Comparison of ENCODE assay signal across 20 cellular contexts in genomic region chr10:72794260-72794659, GRCh38.
DNase-seq lines count a peak whose midpoint lies in the region; ATAC-seq, FAIRE-seq and TF ChIP-seq lines count a peak whose summit lies in the region.
"Had no signal": no experiment of that assay in that cellular context is flagged by ENCODE, and none has a peak within 500 bp of the region (broad histone marks: within the 10 kb centered on the region; RNA-seq: fewer than 3 reads in every experiment).

No MANE protein-coding gene starts in this region.

- H3K9me3 ChIP-seq in A549 (no peaks in the 10 kb centered on the region), H9 (ENCODE audit: control insufficient read depth, low read depth, low read length) (no peaks in the 10 kb centered on the region), trophoblast cell (ENCODE audit: insufficient read depth, low read depth, low read length) (no peaks in the 10 kb centered on the region)
- H3K9me3 ChIP-seq: left lung, tibial artery had no signal

- no peak overlapping the region for H2BK15ac ChIP-seq in H9 (ENCODE audit: low read depth, low read length)

- H3K79me1 ChIP-seq in H9 (ENCODE audit: insufficient read depth, low read depth, low read length, poor library complexity, severe bottlenecking), result no peaks in the 10 kb centered on the region
- H3K79me1 ChIP-seq in trophoblast cell (ENCODE audit: low read length), result peaks cover 3% of the 10 kb centered on the region

- H3K27ac ChIP-seq in A549 (peak overlapping the region; percentile 61 to 62), H9 (ENCODE audit: insufficient read length, low read depth, low read length) (peak overlapping the region; percentile 65), trophoblast cell (ENCODE audit: low read depth, low read length) (no peak overlapping the region)
- H3K27ac ChIP-seq: epithelial cell of prostate, left lung had no signal

- H4K20me1 ChIP-seq in H9 (ENCODE audit: control insufficient read depth, insufficient read depth, insufficient read length), result no peaks in the 10 kb centered on the region

- H3K18ac ChIP-seq in H9 (ENCODE audit: insufficient read length, low read depth, low read length) (no peak overlapping the region), trophoblast cell (ENCODE audit: low read length) (no peak overlapping the region)

- H3K4me1 ChIP-seq in A549 (peaks cover 52% of the 10 kb centered on the region), H9 (ENCODE audit: insufficient read depth, low read length) (peaks cover 9% of the 10 kb centered on the region; the same call in 1 of the 2 replicates), trophoblast cell (ENCODE audit: control insufficient read depth in 1 of 2, insufficient read depth in 2 of 2, low read length in 2 of 2) (peaks cover 0 to 2% of the 10 kb centered on the region in 2 experiments)

- H3T11ph ChIP-seq in H9 (ENCODE audit: low read length), result no peak overlapping the region

- FAIRE-seq in A549 (lab: Jason Lieb, UNC), result peak; percentile 43

- H3K9me3 Mint-ChIP-seq in H9 (no peaks in the 10 kb centered on the region), WTC11 (no peaks in the 10 kb centered on the region)
- H3K9me3 Mint-ChIP-seq: activated naive CD8-positive, alpha-beta T cell treated with anti-CD3 and anti-CD28 coated beads, Interleukin-2, amount 10 ng/mL, durations not matched to agents 7 days and 5 days; natural killer cell had no signal

- no peaks in the 10 kb centered on the region for H3K27me3 Mint-ChIP-seq in H9 (ENCODE audit: low read depth)
- H3K27me3 Mint-ChIP-seq in WTC11 (ENCODE audit: low read depth), result no peaks in the 10 kb centered on the region
- H3K27me3 Mint-ChIP-seq: activated naive CD8-positive, alpha-beta T cell treated with anti-CD3 and anti-CD28 coated beads, Interleukin-2, amount 10 ng/mL, durations not matched to agents 7 days and 5 days had no signal

- no peaks in the 10 kb centered on the region for H3K23me2 ChIP-seq in H9 (ENCODE audit: insufficient read length, low read depth, low read length, poor library complexity, severe bottlenecking)

- CTCF ChIA-PET in A549 (lab: Yijun Ruan, JAX) (no interaction called here), WTC11 (lab: Charles Lee) (interaction anchor here (1.6 kb wide), 1 partner anchor 40 kb away, joined by 7 read pairs; no protein-coding TSS in a partner anchor)

- H2AFZ ChIP-seq in H9 (ENCODE audit: low read length) (no peak overlapping the region), trophoblast cell (ENCODE audit: insufficient read depth, low read length, poor library complexity) (no peak overlapping the region)

- H3K4me2 ChIP-seq in A549, result peak overlapping the region; percentile 36
- no peak overlapping the region for H3K4me2 ChIP-seq in H9 (ENCODE audit: insufficient read depth, insufficient read length, low read length)
- H3K4me2 ChIP-seq in trophoblast cell (ENCODE audit: low read length), result no peak overlapping the region

- H3K79me2 ChIP-seq in H9 (ENCODE audit: insufficient read depth, low read length), result no peaks in the 10 kb centered on the region; the same call in 1 of the 2 replicates
- no peaks in the 10 kb centered on the region for H3K79me2 ChIP-seq in trophoblast cell (ENCODE audit: control insufficient read depth, insufficient read depth, low read length, poor library complexity)

- H3K36me3 Mint-ChIP-seq in H9 (ENCODE audit: insufficient read depth in 1 of 3, low read depth in 3 of 3) (peaks cover 0 to 5% (median 0%) of the 10 kb centered on the region in 3 experiments; a peak in 2 of 7 replicates), WTC11 (no peaks in the 10 kb centered on the region)
- H3K36me3 Mint-ChIP-seq: natural killer cell had no signal

- no peak overlapping the region for H3K9ac ChIP-seq in H9 (ENCODE audit: extremely low read depth, insufficient read length, low read length)
- no peak overlapping the region for H3K9ac ChIP-seq in trophoblast cell (ENCODE audit: low read length)

- peak in 1 of 2 experiments; percentile 46; a peak in 2 of 6 replicates for ATAC-seq in A549
- no peak; the same call in 1 of the 2 replicates for ATAC-seq in WTC11
- no peak for ATAC-seq in sciatic nerve
- ATAC-seq: left lung, natural killer cell had no signal

- no peak overlapping the region for H2BK20ac ChIP-seq in H9 (ENCODE audit: low read depth, low read length, poor library complexity, severe bottlenecking)

- H2BK5ac ChIP-seq in H9 (ENCODE audit: insufficient read length, low read length), result no peak overlapping the region
- no peak overlapping the region for H2BK5ac ChIP-seq in trophoblast cell (ENCODE audit: low read depth, low read length, poor library complexity)

- H3K23ac ChIP-seq in H9 (ENCODE audit: insufficient read length, low read depth, low read length) (no peak overlapping the region), trophoblast cell (ENCODE audit: low read length) (no peak overlapping the region)

- H2BK12ac ChIP-seq in H9 (ENCODE audit: insufficient read length, low read depth, low read length) (no peak overlapping the region), trophoblast cell (ENCODE audit: low read length) (no peak overlapping the region)

- no peaks in the 10 kb centered on the region for H3K36me3 ChIP-seq in trophoblast cell (ENCODE audit: control insufficient read depth in 1 of 2, insufficient read depth in 2 of 2, low read length in 2 of 2)
- H3K36me3 ChIP-seq: left lung, tibial artery had no signal

- H3K4me1 Mint-ChIP-seq in H9 (peaks cover 44 to 55% of the 10 kb centered on the region in 2 experiments), WTC11 (peaks cover 54% of the 10 kb centered on the region)

- H3K14ac ChIP-seq in H9 (ENCODE audit: insufficient read depth, low read length) (no peak overlapping the region), trophoblast cell (ENCODE audit: low read length) (no peak overlapping the region)

- peak overlapping the region; percentile 87 for H4K5ac ChIP-seq in H9 (ENCODE audit: insufficient read length, low read depth, low read length)

- TF ChIP-seq RAD21 in A549 (conservative IDR thresholded peaks at IDR 0.05 in 1 of 2, IDR thresholded peaks at IDR 0.05 in 1 of 2), result no peak

- intact Hi-C loops in sciatic nerve (cut with DNase I), result no loop called here

- H3K27ac Mint-ChIP-seq in H9 (peak overlapping the region; percentile 81 to 92 (median 92)), WTC11 (peak overlapping the region; percentile 77)
- H3K27ac Mint-ChIP-seq: activated naive CD8-positive, alpha-beta T cell treated with anti-CD3 and anti-CD28 coated beads, Interleukin-2, amount 10 ng/mL, durations not matched to agents 7 days and 5 days; natural killer cell had no signal

- H3K4me3 ChIP-seq in A549 (no peak overlapping the region), fibroblast of pulmonary artery (replicated peaks; ENCODE audit: low read depth, low read length) (no peak overlapping the region), trophoblast cell (ENCODE audit: low read depth, low read length) (no peak overlapping the region)
- H3K4me3 ChIP-seq: left lung, tibial artery had no signal

- DNase-seq in A549 (ENCODE audit: low read depth in 1 of 2, low spot score in 1 of 2) (peak in 1 of 2 experiments; percentile 53), H9 (no peak), WTC11 (ENCODE audit: low spot score) (no peak), fibroblast of pulmonary artery (ENCODE audit: low read depth) (peak; percentile 44), retina (no peak), trophoblast cell (no peak), sciatic nerve (ENCODE audit: low spot score) (no peak)
- DNase-seq in stimulated activated CD4-positive, alpha-beta T cell treated with anti-CD3 and anti-CD28 coated beads, Interleukin-4, amount 100 ng/mL, for 24 hours, result no peak
- DNase-seq: activated CD4-positive, alpha-beta T cell treated with anti-CD3 and anti-CD28 coated beads for 48 hours; activated naive CD8-positive, alpha-beta T cell treated with anti-CD3 and anti-CD28 coated beads, Interleukin-2, amount 10 ng/mL, durations not matched to agents 7 days and 5 days; activated T-cell treated with anti-CD3 and anti-CD28 coated beads, Interleukin-2, amount 50 U/mL, for 1 hour; cerebellar nuclear complex; COR-L47; left lung; natural killer cell; NK-92 treated with Interleukin-12 subunit alpha and Interleukin-12 subunit beta, amount 100 ng/mL, for 24 hours; SIG-M5; T1000; tibial artery had no signal

- POLR2A ChIA-PET in A549 (lab: Yijun Ruan, JAX) (no interaction called here), WTC11 (lab: Charles Lee) (interaction anchor here (0.6 to 1.5 kb wide), 2 partner anchors 241 to 367 kb away, joined by 3 read pairs; no protein-coding TSS in a partner anchor)

- TF ChIP-seq POLR2A in A549 (IDR thresholded peaks at IDR 0.05; ENCODE audit: low read length), result no peak

- no peak overlapping the region for H4K91ac ChIP-seq in H9 (ENCODE audit: insufficient read length, low read depth, low read length)
- H4K91ac ChIP-seq in trophoblast cell (ENCODE audit: low read depth, low read length), result no peak overlapping the region

- H2AK5ac ChIP-seq in H9 (ENCODE audit: insufficient read length, low read length) (no peak overlapping the region), trophoblast cell (ENCODE audit: low read length) (no peak overlapping the region)

- TF ChIP-seq CTCF in A549 (IDR thresholded peaks at IDR 0.05) (no peak), H9 (conservative IDR thresholded peaks at IDR 0.05) (no peak), WTC11 (IDR thresholded peaks at IDR 0.05) (no peak), fibroblast of pulmonary artery (IDR thresholded peaks at IDR 0.05; ENCODE audit: low read length, missing control alignments) (no peak)

- no peaks in the 10 kb centered on the region for H3K27me3 ChIP-seq in H9 (ENCODE audit: insufficient read depth, low read length)
- H3K27me3 ChIP-seq in trophoblast cell (ENCODE audit: insufficient read depth, low read length), result no peaks in the 10 kb centered on the region
- H3K27me3 ChIP-seq: left lung, tibial artery had no signal

- H2BK120ac ChIP-seq in H9 (ENCODE audit: low read depth, low read length, poor library complexity, severe bottlenecking) (no peak overlapping the region), trophoblast cell (ENCODE audit: insufficient read depth, low read length, poor library complexity) (no peak overlapping the region)

- H3K4ac ChIP-seq in H9 (ENCODE audit: low read depth, low read length), result no peak overlapping the region
- no peak overlapping the region for H3K4ac ChIP-seq in trophoblast cell (ENCODE audit: low read depth, low read length)

- H3K4me3 Mint-ChIP-seq in H9, result no peak overlapping the region
- no peak overlapping the region for H3K4me3 Mint-ChIP-seq in WTC11
- H3K4me3 Mint-ChIP-seq: activated naive CD8-positive, alpha-beta T cell treated with anti-CD3 and anti-CD28 coated beads, Interleukin-2, amount 10 ng/mL, durations not matched to agents 7 days and 5 days; natural killer cell had no signal

- no peak overlapping the region for H4K12ac ChIP-seq in trophoblast cell (ENCODE audit: low read depth, low read length)

- H4K8ac ChIP-seq in H9 (replicated peaks; ENCODE audit: insufficient read length, low read depth, low read length), result no peak overlapping the region
- H4K8ac ChIP-seq in trophoblast cell (ENCODE audit: low read depth, low read length), result no peak overlapping the region

- WGBS in A549 (ENCODE audit: missing lambda C conversion rate), result 59% methylated on average over 2 of the region's 2 CpGs
- no CpG with 5 or more reads among the region's 2 CpGs for WGBS in H9 (ENCODE audit: extremely low coverage, insufficient read length, low lambda C conversion rate)
- WGBS in trophoblast cell (ENCODE audit: extremely low coverage, insufficient coverage, insufficient read length), result no CpG with 5 or more reads among the region's 2 CpGs

- H3K56ac ChIP-seq in H9 (ENCODE audit: insufficient read length, low read depth, low read length), result no peak overlapping the region

- no peak for TF ChIP-seq EP300 in A549 (IDR thresholded peaks at IDR 0.05)
